In genomic region chr13:94548382-94549240, GRCh38 we compare ENCODE assay signal across 8 cellular contexts. TPM values are rescaled to one million over a fixed set of nuclear protein-coding genes. Genes with fewer than 3 reads are reported as not detected.
A peak's percentile ranks its signal among the peaks of the same experiment; 100 is the strongest.
DNase-seq lines count a peak whose midpoint lies in the region; ATAC-seq and TF ChIP-seq lines count a peak whose summit lies in the region.

No MANE protein-coding gene starts in this region.

- H3K9ac ChIP-seq in parathyroid adenoma: peak overlapping the region; percentile 72

- H3K36me3 ChIP-seq in cardiac muscle cell: no peaks in the 10 kb centered on the region
- H3K36me3 ChIP-seq in parathyroid adenoma (ENCODE audit: control insufficient read depth, insufficient read depth, low read length): no peaks in the 10 kb centered on the region

- peak overlapping the region; percentile 56 for H3K4me3 ChIP-seq in cardiac muscle cell
- H3K4me3 ChIP-seq in parathyroid adenoma (ENCODE audit: low read depth, low read length): peak overlapping the region; percentile 88

- H3K27me3 ChIP-seq in cardiac muscle cell (no peaks in the 10 kb centered on the region), parathyroid adenoma (ENCODE audit: control insufficient read depth, insufficient read depth, low read length) (no peaks in the 10 kb centered on the region)

- H3K4me2 ChIP-seq in parathyroid adenoma (ENCODE audit: low read length): peak overlapping the region; percentile 75

- peak; percentile 32; the same call in 1 of the 2 replicates for TF ChIP-seq CTCF in C4-2B (conservative IDR thresholded peaks at IDR 0.05)
- TF ChIP-seq CTCF in cardiac muscle cell (IDR thresholded peaks at IDR 0.05; ENCODE audit: low read depth, low read length): peak; percentile 16
- no peak for TF ChIP-seq CTCF in parathyroid adenoma (IDR thresholded peaks at IDR 0.05)

- H2AFZ ChIP-seq in parathyroid adenoma: peak overlapping the region; percentile 97

- H3K9me3 ChIP-seq in cardiac muscle cell (ENCODE audit: low read depth): no peaks in the 10 kb centered on the region
- H3K9me3 ChIP-seq in parathyroid adenoma (ENCODE audit: control insufficient read depth, low read length): no peaks in the 10 kb centered on the region

- peak; percentile 82 for DNase-seq in NCI-H526 treated with DMSO at 0.1 percent for 48 hours (lab: John Stamatoyannopoulos, UW)
- peak; percentile 41 for DNase-seq in activated naive CD4-positive, alpha-beta T cell treated with anti-CD3 and anti-CD28 coated beads, Interleukin-2, amount 50 U/mL, for 16 hours
- peak; percentile 52 to 61 for DNase-seq in cardiac muscle cell (ENCODE audit: low read depth in 1 of 2, low spot score in 1 of 2)
- no peak for DNase-seq in OCI-M2 (lab: John Stamatoyannopoulos, UW; ENCODE audit: unreplicated experiment)

- no peaks in the 10 kb centered on the region for H3K79me2 ChIP-seq in parathyroid adenoma

- H3K27ac ChIP-seq in C4-2B (peak overlapping the region; percentile 90), cardiac muscle cell (peak overlapping the region; percentile 88), parathyroid adenoma (peak overlapping the region; percentile 92)

- peaks cover 8% of the 10 kb centered on the region for H3K4me1 ChIP-seq in cardiac muscle cell (ENCODE audit: low read depth)
- no peaks in the 10 kb centered on the region for H3K4me1 ChIP-seq in parathyroid adenoma

- peak; percentile 48 for ATAC-seq in GM18870 (IDR thresholded peaks at IDR 0.05; ENCODE audit: unreplicated experiment)
- peak; percentile 64 for ATAC-seq in HG03095 (IDR thresholded peaks at IDR 0.05; ENCODE audit: unreplicated experiment)

RNA-seq across cellular contexts. Expression of gene TGDS, which starts 47.3 kb away (rescaled TPM):
- 8.6 and 9.0 TPM in 2 replicates for total RNA-seq in cardiac muscle cell
- polyA plus RNA-seq in cardiac muscle cell: 13.2 and 13.3 TPM in 2 replicates

RNA-seq across cellular contexts. Expression of gene GPR180, which starts 53.0 kb away (rescaled TPM):
- 3.9 and 4.1 TPM in 2 replicates for total RNA-seq in cardiac muscle cell
- 4.1 and 4.5 TPM in 2 replicates for polyA plus RNA-seq in cardiac muscle cell
